ENCODE assay signal across 19 cellular contexts in the genomic region with DNA sequence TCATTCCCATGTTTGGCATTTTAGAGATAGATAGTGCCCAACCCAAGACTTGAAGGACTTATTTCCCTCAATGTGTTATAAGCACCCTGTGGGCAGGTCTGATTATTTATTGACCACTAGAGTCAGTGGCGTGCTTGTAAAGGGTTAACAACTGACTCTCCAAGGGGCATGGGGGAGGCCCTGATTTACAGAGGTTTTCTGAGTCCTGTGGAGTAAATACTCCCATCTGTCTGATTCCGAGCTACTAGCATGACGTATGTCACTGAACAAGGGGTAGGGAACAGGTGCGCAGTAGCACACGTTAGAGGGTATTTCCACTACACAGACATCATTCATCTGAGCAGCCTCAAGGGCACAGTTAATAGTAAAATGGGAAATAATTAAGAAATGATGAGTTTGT. TPM values are rescaled to one million over a fixed set of nuclear protein-coding genes. Genes with fewer than 3 reads are reported as not detected.
DNase-seq lines count a peak whose midpoint lies in the region; ATAC-seq, FAIRE-seq and TF ChIP-seq lines count a peak whose summit lies in the region.
"Had no signal": no experiment of that assay in that cellular context is flagged by ENCODE, and none has a peak within 500 bp of the region (broad histone marks: within the 10 kb centered on the region; RNA-seq: fewer than 3 reads in every experiment).

No MANE protein-coding gene starts in this region.

- H3K36me3 Mint-ChIP-seq in progenitor cell of endocrine pancreas (ENCODE audit: insufficient read depth) = no peaks in the 10 kb centered on the region
- no peaks in the 10 kb centered on the region for H3K36me3 Mint-ChIP-seq in activated CD4-positive, alpha-beta T cell treated with anti-CD3 and anti-CD28 coated beads for 36 hours (ENCODE audit: low read depth)
- H3K36me3 Mint-ChIP-seq: naive thymus-derived CD8-positive, alpha-beta T cell; T-cell had no signal

- H3K4me1 ChIP-seq in HepG2 (ENCODE audit: insufficient read depth, low read length) = peaks cover 78% of the 10 kb centered on the region
- peaks cover 0 to 26% (median 8%) of the 10 kb centered on the region in 4 donors for H3K4me1 ChIP-seq in right lobe of liver
- H3K4me1 ChIP-seq in colonic mucosa = peaks cover 3% of the 10 kb centered on the region

- POLR2A ChIA-PET in HepG2 (lab: Yijun Ruan, JAX) = interaction anchor here (1.0 to 6.6 kb wide), 5 partner anchors 17 to 401 kb away, joined by 4 to 133 read pairs (median 5); a partner anchor contains a TSS
- POLR2A ChIA-PET in activated CD4-positive, alpha-beta T cell treated with anti-CD3 and anti-CD28 coated beads for 36 hours (lab: Charles Lee) = no interaction called here

- H3K9me3 ChIP-seq in HepG2 (ENCODE audit: low read length) (no peaks in the 10 kb centered on the region), right lobe of liver (no peaks in the 10 kb centered on the region), colonic mucosa (no peaks in the 10 kb centered on the region)

- peaks cover 17% of the 10 kb centered on the region for H3K4me1 Mint-ChIP-seq in progenitor cell of endocrine pancreas (ENCODE audit: low read depth)
- peaks cover 16% of the 10 kb centered on the region for H3K4me1 Mint-ChIP-seq in activated CD4-positive, alpha-beta T cell treated with anti-CD3 and anti-CD28 coated beads for 36 hours
- H3K4me1 Mint-ChIP-seq: central memory CD8-positive, alpha-beta T cell had no signal

- no peaks in the 10 kb centered on the region for H3K36me3 ChIP-seq in HepG2 (replicated peaks in 1 of 2; ENCODE audit: control insufficient read depth in 1 of 2, insufficient read depth in 2 of 2, low read length in 2 of 2)
- H3K36me3 ChIP-seq in right lobe of liver = no peaks in the 10 kb centered on the region
- no peaks in the 10 kb centered on the region for H3K36me3 ChIP-seq in colonic mucosa

- H2AFZ ChIP-seq in HepG2 (ENCODE audit: low read length) = no peak overlapping the region
- H2AFZ ChIP-seq: GM23338, PC-9 had no signal

- DNase-seq in HepG2 (ENCODE audit: low spot score) (no peak), right lobe of liver (no peak), colonic mucosa (no peak), progenitor cell of endocrine pancreas (ENCODE audit: low spot score, unreplicated experiment) (no peak), NCI-H2081 (lab: John Stamatoyannopoulos, UW) (no peak), H54 (ENCODE audit: insufficient read length, low spot score) (no peak), H4 (ENCODE audit: low spot score) (no peak)
- DNase-seq in activated CD4-positive, alpha-beta T cell treated with anti-CD3 and anti-CD28 coated beads for 36 hours = no peak
- DNase-seq: activated CD4-positive, CD25-positive, alpha-beta regulatory T cell; activated naive CD4-positive, alpha-beta T cell treated with anti-CD3 and anti-CD28 coated beads, Interleukin-2, amount 50 U/mL, for 16 hours; head of caudate nucleus; naive thymus-derived CD8-positive, alpha-beta T cell; NCI-H1105 treated with DMSO at 0.1 percent for 48 hours; PC-9; stimulated activated CD4-positive, alpha-beta T cell treated with anti-CD3 and anti-CD28 coated beads, Interleukin-4, amount 100 ng/mL, for 4 hours; T-cell had no signal

- no peak overlapping the region for H3K27ac ChIP-seq in HepG2 (ENCODE audit: extremely low read length, insufficient read depth, low read length)
- H3K27ac ChIP-seq in right lobe of liver = no peak overlapping the region
- H3K27ac ChIP-seq in colonic mucosa = peak overlapping the region; percentile 56
- H3K27ac ChIP-seq: PC-9 had no signal

- H3K9ac ChIP-seq in HepG2 (ENCODE audit: insufficient read depth, low read depth, low read length) = 0 out of 2 replicates have a peak overlapping the region, but pooled peaks have one; percentile 57
- H3K9ac ChIP-seq in colonic mucosa (ENCODE audit: low read depth in 2 of 2, low read length in 2 of 2) = no peak overlapping the region

- CTCF ChIA-PET in HepG2 (lab: Yijun Ruan, JAX; ENCODE audit: low intra/inter-chr PET ratio, low total read pairs) = no interaction called here
- CTCF ChIA-PET in activated CD4-positive, alpha-beta T cell treated with anti-CD3 and anti-CD28 coated beads for 36 hours (lab: Charles Lee) = interaction anchor here (1.1 to 1.5 kb wide), 3 partner anchors 19 to 58 kb away, joined by 4 to 6 read pairs (median 5); no protein-coding TSS in a partner anchor

- H3K4me3 ChIP-seq in HepG2 (replicated peaks in 1 of 3; ENCODE audit: insufficient read depth in 1 of 3, low read depth in 2 of 3, low read length in 3 of 3) (no peak overlapping the region), right lobe of liver (no peak overlapping the region), colonic mucosa (no peak overlapping the region)
- H3K4me3 ChIP-seq: GM23338, K562, PC-9 had no signal

- TF ChIP-seq RAD21 in HepG2 (CRISPR knock-in tag; IDR thresholded peaks at IDR 0.05) = no peak

- no peaks in the 10 kb centered on the region for H3K27me3 Mint-ChIP-seq in progenitor cell of endocrine pancreas
- peaks cover 3% of the 10 kb centered on the region for H3K27me3 Mint-ChIP-seq in activated CD4-positive, alpha-beta T cell treated with anti-CD3 and anti-CD28 coated beads for 36 hours
- H3K27me3 Mint-ChIP-seq: central memory CD8-positive, alpha-beta T cell; naive thymus-derived CD8-positive, alpha-beta T cell had no signal

- ATAC-seq in HepG2 (no peak), right lobe of liver (no peak)
- ATAC-seq in activated CD4-positive, alpha-beta T cell treated with anti-CD3 and anti-CD28 coated beads for 36 hours = no peak
- ATAC-seq: naive thymus-derived CD8-positive, alpha-beta T cell; T-cell had no signal

- H3K79me2 ChIP-seq in HepG2 (ENCODE audit: insufficient read depth, low read length) = no peaks in the 10 kb centered on the region

- 93% methylated on average over 5 of the region's 5 CpGs for WGBS in HepG2 (ENCODE audit: low lambda C conversion rate)
- 91% methylated on average over 4 of the region's 5 CpGs for WGBS in right lobe of liver (ENCODE audit: insufficient coverage, low coverage, low lambda C conversion rate, missing lambda C conversion rate)

- peak overlapping the region; percentile 67 for H3K27ac Mint-ChIP-seq in progenitor cell of endocrine pancreas
- no peak overlapping the region for H3K27ac Mint-ChIP-seq in activated CD4-positive, alpha-beta T cell treated with anti-CD3 and anti-CD28 coated beads for 36 hours
- H3K27ac Mint-ChIP-seq: GM23338, T-cell had no signal

- intact Hi-C loops in HepG2 (cut with micrococcal nuclease; ENCODE audit: unreplicated experiment) = no loop called here
- intact Hi-C loops in right lobe of liver (cut with DNase I) = loop anchor here in 1 of 2 donors (10.0 kb wide), 1 partner anchor 179 kb away; no protein-coding TSS in a partner anchor
- intact Hi-C loops in colonic mucosa (cut with DNase I) = loop anchor here (10.0 kb wide), 1 partner anchor 61 kb away; no protein-coding TSS in a partner anchor
- intact Hi-C loops in activated CD4-positive, alpha-beta T cell treated with anti-CD3 and anti-CD28 coated beads for 36 hours (cut with DNase I, micrococcal nuclease) = no loop called here

- no peak overlapping the region for H3K4me3 Mint-ChIP-seq in progenitor cell of endocrine pancreas (ENCODE audit: low read depth)
- no peak overlapping the region for H3K4me3 Mint-ChIP-seq in activated CD4-positive, alpha-beta T cell treated with anti-CD3 and anti-CD28 coated beads for 36 hours
- H3K4me3 Mint-ChIP-seq: central memory CD8-positive, alpha-beta T cell; GM23338; naive thymus-derived CD8-positive, alpha-beta T cell; T-cell had no signal

- BruUV-seq in HepG2 (replicated peaks; lab: Mats Ljungman, UMichigan) = no TSS peak

- no peak for TF ChIP-seq EP300 in HepG2 (IDR thresholded peaks at IDR 0.05; ENCODE audit: low read depth in 2 of 2, low read length in 2 of 2)
- TF ChIP-seq EP300 in HepG2 (CRISPR knock-in tag; IDR thresholded peaks at IDR 0.05; ENCODE audit: borderline replicate concordance) = no peak

- H4K20me1 ChIP-seq in HepG2 (ENCODE audit: insufficient read depth, low read length) = no peaks in the 10 kb centered on the region

- no peak for FAIRE-seq in HepG2 (lab: Jason Lieb, UNC)
- no peak for FAIRE-seq in H54 (lab: Jason Lieb, UNC)
- FAIRE-seq: K562 had no signal

- no peaks in the 10 kb centered on the region for H3K9me3 Mint-ChIP-seq in progenitor cell of endocrine pancreas (ENCODE audit: low read depth)
- H3K9me3 Mint-ChIP-seq in activated CD4-positive, alpha-beta T cell treated with anti-CD3 and anti-CD28 coated beads for 36 hours (ENCODE audit: low read depth) = no peaks in the 10 kb centered on the region
- H3K9me3 Mint-ChIP-seq: central memory CD8-positive, alpha-beta T cell; GM23338; naive thymus-derived CD8-positive, alpha-beta T cell; T-cell had no signal

- no peaks in the 10 kb centered on the region for H3K27me3 ChIP-seq in HepG2 (ENCODE audit: control insufficient read depth in 1 of 2, insufficient read depth in 2 of 2, low read length in 2 of 2)
- H3K27me3 ChIP-seq in right lobe of liver = no peaks in the 10 kb centered on the region
- no peaks in the 10 kb centered on the region for H3K27me3 ChIP-seq in colonic mucosa

- in situ Hi-C loops in HepG2 (cut with HindIII; ENCODE audit: extremely low pct_ligation_motif_present, low pct_unique_long_range_greater_than_20kb) = no loop called here

- peak overlapping the region; percentile 84; the same call in 1 of the 2 replicates for H3K4me2 ChIP-seq in HepG2 (ENCODE audit: low read depth, low read length)
- H3K4me2 ChIP-seq: PC-9 had no signal

- no peak for TF ChIP-seq CTCF in HepG2 (CRISPR knock-in tag; IDR thresholded peaks at IDR 0.05)
- TF ChIP-seq CTCF in right lobe of liver (IDR thresholded peaks at IDR 0.05) = no peak
- no peak for TF ChIP-seq CTCF in colonic mucosa (IDR thresholded peaks at IDR 0.05)
- no peak for TF ChIP-seq CTCF in progenitor cell of endocrine pancreas (IDR thresholded peaks at IDR 0.05; ENCODE audit: unreplicated experiment)

- TF ChIP-seq POLR2A in HepG2 (IDR thresholded peaks at IDR 0.05; ENCODE audit: insufficient read depth in 1 of 2, low read depth in 2 of 2, low read length in 2 of 2) (no peak), right lobe of liver (IDR thresholded peaks at IDR 0.05) (no peak), H54 (IDR thresholded peaks at IDR 0.05; ENCODE audit: low read depth, low read length) (no peak)

RNA-seq across cellular contexts. Expression of a gene that starts 17.4 kb away (rescaled TPM):
- total RNA-seq in HepG2 (2016; rRNA removed; fragmentation: Illumina TruSeq; extraction: Trizol) (40.5 and 49.1 TPM in 2 replicates), right lobe of liver (10 to 100 TPM; 16.1 to 24.8 (median 17.8) TPM), colonic mucosa (10 to 100 TPM; 19.1 to 21.2 TPM), progenitor cell of endocrine pancreas (18.6 and 19.9 TPM in 2 replicates)
- 4.0 and 4.7 TPM in 2 replicates for total RNA-seq in HepG2 (2016; cell fraction: cytosol; rRNA removed; fragmentation: Illumina TruSeq; extraction: Trizol; ENCODE audit: low read depth)
- total RNA-seq in HepG2 (2016; cell fraction: insoluble cytoplasmic fraction; rRNA removed; fragmentation: Illumina TruSeq; extraction: Trizol) = 36.8 and 47.0 TPM in 2 replicates
- 24.9 and 25.7 TPM in 2 replicates for total RNA-seq in HepG2 (2016; cell fraction: membrane; rRNA removed; fragmentation: Illumina TruSeq; extraction: Trizol)
- total RNA-seq in HepG2 (2016; cell fraction: nucleus; rRNA removed; fragmentation: Illumina TruSeq; extraction: Trizol) = 50.0 and 60.1 TPM in 2 replicates
- polyA plus RNA-seq in HepG2 (2011; rRNA removed) = 68.2 and 72.5 TPM in 2 replicates
- 51.1 and 62.3 TPM in 2 replicates for polyA plus RNA-seq in HepG2 (2011; cell fraction: cytosol; rRNA removed)
- polyA plus RNA-seq in HepG2 (2011; cell fraction: nucleus; rRNA removed) = 100.0 and 109 TPM in 2 replicates
- polyA plus RNA-seq in HepG2 (2012) = 42.0 and 55.5 TPM in 2 replicates
- polyA plus RNA-seq in HepG2 (2016; cell fraction: cytosol; fragmentation: Illumina TruSeq; extraction: Trizol; ENCODE audit: low read depth) = 2.3 and 2.5 TPM in 2 replicates
- polyA plus RNA-seq in HepG2 (2016; cell fraction: insoluble cytoplasmic fraction; fragmentation: Illumina TruSeq; extraction: Trizol; ENCODE audit: low read depth) = 27.8 and 31.3 TPM in 2 replicates
- 11.1 and 12.4 TPM in 2 replicates for polyA plus RNA-seq in HepG2 (2016; cell fraction: membrane; fragmentation: Illumina TruSeq; extraction: Trizol; ENCODE audit: low read depth)
- 72.8 and 73.2 TPM in 2 replicates for polyA plus RNA-seq in HepG2 (2016; cell fraction: nucleus; fragmentation: Illumina TruSeq; extraction: Trizol; ENCODE audit: insufficient read depth, low read depth)
- 21.3 and 119 TPM in 2 replicates for polyA minus RNA-seq in HepG2 (2011; rRNA and poly(A)+ RNA removed; ENCODE audit: low replicate concordance)
- polyA minus RNA-seq in HepG2 (2011; cell fraction: cytosol; rRNA and poly(A)+ RNA removed) = 67.1 and 80.2 TPM in 2 replicates
- 60.0 and 64.5 TPM in 2 replicates for polyA minus RNA-seq in HepG2 (2011; cell fraction: nucleus; rRNA and poly(A)+ RNA removed)
- total RNA-seq in activated CD4-positive, alpha-beta T cell treated with anti-CD3 and anti-CD28 coated beads for 36 hours = 1 to 10 TPM; 3.5 to 3.6 TPM
- 28.2 and 29.7 TPM in 2 replicates for total RNA-seq in H4 (2014; rRNA removed; shearing (Covaris generic))
